In genomic region chr1:42955311-42956063, GRCh38 we compare ENCODE assay signal across 8 cellular contexts. TPM values are rescaled to one million over a fixed set of nuclear protein-coding genes. Genes with fewer than 3 reads are reported as not detected.
DNase-seq lines count a peak whose midpoint lies in the region; ATAC-seq and TF ChIP-seq lines count a peak whose summit lies in the region.

No MANE protein-coding gene starts in this region.

- peaks cover 9% of the 10 kb centered on the region for H3K36me3 Mint-ChIP-seq in chondrocyte (ENCODE audit: low read depth)

- H3K4me3 Mint-ChIP-seq in chondrocyte (ENCODE audit: unreplicated experiment): peak overlapping the region; percentile 63

- ATAC-seq in HG02759 (IDR thresholded peaks at IDR 0.05; ENCODE audit: unreplicated experiment): no peak

- no peaks in the 10 kb centered on the region for H3K9me3 Mint-ChIP-seq in chondrocyte (ENCODE audit: low read depth)

- H3K27ac Mint-ChIP-seq in chondrocyte (ENCODE audit: unreplicated experiment): peak overlapping the region; percentile 84

- peak; percentile 40 for DNase-seq in GF-D8 (lab: John Stamatoyannopoulos, UW)
- peak; percentile 89 for DNase-seq in NCI-H82 (lab: John Stamatoyannopoulos, UW)
- DNase-seq in chondrocyte (ENCODE audit: low spot score): no peak
- DNase-seq in pons (ENCODE audit: low spot score): peak; percentile 25
- no peak for DNase-seq in DMS79 treated with DMSO at 0.1 percent for 48 hours (lab: John Stamatoyannopoulos, UW)
- no peak for DNase-seq in posterior vena cava (ENCODE audit: low spot score)
- no peak for DNase-seq in DMS79 (lab: John Stamatoyannopoulos, UW)

- H3K27me3 Mint-ChIP-seq in chondrocyte (ENCODE audit: low read depth): no peaks in the 10 kb centered on the region

- no peak for TF ChIP-seq CTCF in chondrocyte (IDR thresholded peaks at IDR 0.05)

- intact Hi-C loops in posterior vena cava (cut with DNase I): no loop called here

- peaks cover 68% of the 10 kb centered on the region for H3K4me1 Mint-ChIP-seq in chondrocyte (ENCODE audit: low read depth)

RNA-seq across cellular contexts. Expression of gene SLC2A1, which starts 3.2 kb away (rescaled TPM):
- 141 to 192 TPM (median 190 TPM) in 3 replicates for total RNA-seq in chondrocyte
- total RNA-seq in posterior vena cava: 10 to 100 TPM; 13.0 to 17.7 TPM

Comparison
In these comparisons a context has a peak if more than half of its experiments do, and no peak if none do; other contexts are left out.
1. DNase-seq: peak in GF-D8 (single experiment), NCI-H82 (single experiment) and pons (single experiment); none in chondrocyte (single experiment), DMS79 treated with DMSO at 0.1 percent for 48 hours (single experiment), posterior vena cava (single experiment) and DMS79 (single experiment).